8 cellular contexts compared by ENCODE assay signal in the genomic region with DNA sequence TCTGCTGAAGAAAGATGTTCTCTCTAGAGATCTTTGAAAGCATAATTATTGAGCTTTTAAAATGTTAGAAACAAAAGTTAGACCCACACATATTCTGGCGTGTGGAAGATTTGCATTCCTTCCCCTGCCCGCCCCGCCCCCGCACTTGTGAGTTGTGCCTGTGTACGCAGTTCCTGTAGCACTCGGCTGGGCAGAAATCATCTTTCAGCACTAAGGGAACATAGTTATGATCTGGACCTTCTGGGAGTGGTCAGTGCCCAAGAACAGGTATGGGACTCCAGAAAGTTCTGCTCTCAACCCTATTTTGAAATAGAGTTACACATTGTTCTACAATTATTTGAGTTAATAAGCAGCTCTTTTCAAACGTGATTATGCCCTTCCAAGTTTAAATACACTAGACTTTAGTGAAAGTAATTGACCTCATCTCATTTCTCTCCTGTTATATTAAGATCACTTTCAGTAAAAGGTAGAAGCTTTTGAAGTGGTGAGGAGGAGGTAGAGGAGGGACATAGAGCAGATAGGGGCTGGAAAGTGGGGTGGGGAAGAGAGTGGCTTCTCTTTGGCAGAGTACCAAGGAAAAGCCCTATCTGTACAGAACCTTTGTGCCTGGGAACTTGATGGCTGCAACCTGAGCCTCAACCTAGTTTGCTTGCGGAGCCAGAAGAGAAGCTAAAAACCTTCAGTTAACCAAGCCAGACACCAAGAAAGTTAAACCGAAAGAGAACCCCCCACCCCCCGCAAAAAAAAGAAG. TPM values are rescaled to one million over a fixed set of nuclear protein-coding genes. Genes with fewer than 3 reads are reported as not detected.
DNase-seq lines count a peak whose midpoint lies in the region; ATAC-seq, FAIRE-seq and TF ChIP-seq lines count a peak whose summit lies in the region.

No MANE protein-coding gene starts in this region.

- H3K27ac Mint-ChIP-seq in nephron = peak overlapping the region; percentile 25 to 68 (median 67)

- no peaks in the 10 kb centered on the region; the same call in 2 of the 3 replicates for H3K36me3 ChIP-seq in K562 (ENCODE audit: control insufficient read depth, insufficient read depth, low read length)

- FAIRE-seq in K562 (lab: Jason Lieb, UNC) = peak; percentile 89

- H3K4me1 Mint-ChIP-seq in nephron = peaks cover 45% of the 10 kb centered on the region

- CTCF ChIA-PET in K562 (lab: Yijun Ruan, JAX; ENCODE audit: low intra/inter-chr PET ratio) = interaction anchor here (1.0 kb wide), 1 partner anchor 74 kb away, joined by 3 read pairs; no protein-coding TSS in a partner anchor

- DNase-seq in K562 (ENCODE audit: extremely low read depth in 1 of 4, low spot score in 3 of 4) (peak; percentile 55 to 85 (median 67)), 8988T (no peak), NCI-H748 treated with DMSO at 0.1 percent for 48 hours (lab: John Stamatoyannopoulos, UW) (no peak), DMS79 treated with DMSO at 0.1 percent for 48 hours (lab: John Stamatoyannopoulos, UW) (no peak)

- TF ChIP-seq POLR2A in K562 (conservative IDR thresholded peaks at IDR 0.05) = no peak

- no peaks in the 10 kb centered on the region for H3K36me3 Mint-ChIP-seq in nephron (ENCODE audit: low read depth)

- TF ChIP-seq CTCF in K562 (IDR thresholded peaks at IDR 0.05 in 2 of 3, conservative IDR thresholded peaks at IDR 0.05 in 1 of 3; ENCODE audit: insufficient read depth in 2 of 3, low read depth in 1 of 3, low read length in 3 of 3) (no peak), nephron (IDR thresholded peaks at IDR 0.05; ENCODE audit: unreplicated experiment in 3 of 3) (no peak)

- H3K79me2 ChIP-seq in K562 (ENCODE audit: control insufficient read depth, insufficient read depth, low read length) = peaks cover 81% of the 10 kb centered on the region

- TF ChIP-seq RAD21 in Ishikawa (IDR thresholded peaks at IDR 0.05; ENCODE audit: low read depth) = no peak
- no peak for TF ChIP-seq RAD21 in K562 (CRISPR knock-in tag; conservative IDR thresholded peaks at IDR 0.05 in 1 of 2, IDR thresholded peaks at IDR 0.05 in 1 of 2)

- H4K20me1 ChIP-seq in K562 (replicated peaks; ENCODE audit: control insufficient read depth, insufficient read depth, low read length) = 0 out of 2 replicates have a peak, but pooled peaks cover 3% of the 10 kb centered on the region

- peak overlapping the region; percentile 14; the same call in 1 of the 2 replicates for H3K4me3 ChIP-seq in K562

- no peaks in the 10 kb centered on the region for H3K9me3 ChIP-seq in K562 (replicated peaks; ENCODE audit: control insufficient read depth, insufficient read depth, low read depth, low read length)

- H3K4me2 ChIP-seq in K562 (ENCODE audit: insufficient read depth, low read length) = peak overlapping the region; percentile 84

- POLR2A ChIA-PET in K562 (lab: Yijun Ruan, JAX) = interaction anchor here (0.6 to 1.2 kb wide), 2 partner anchors 34 to 36 kb away, joined by 3 read pairs; no protein-coding TSS in a partner anchor

- no peaks in the 10 kb centered on the region for H3K9me1 ChIP-seq in K562 (ENCODE audit: control insufficient read depth, insufficient read depth, low read length)

- H3K4me1 ChIP-seq in K562 (replicated peaks in 1 of 2; ENCODE audit: control insufficient read depth in 2 of 2, insufficient read depth in 2 of 2, low read length in 2 of 2) = peaks cover 32 to 61% of the 10 kb centered on the region in 2 experiments

- peak; percentile 47 for ATAC-seq in GM19035 (IDR thresholded peaks at IDR 0.05; ENCODE audit: unreplicated experiment)
- ATAC-seq in K562 = peak; percentile 77
- no peak for ATAC-seq in HG03521 (IDR thresholded peaks at IDR 0.05; ENCODE audit: unreplicated experiment)

- intact Hi-C loops in K562 (cut with micrococcal nuclease) = loop anchor here (2.0 to 5.0 kb wide), 2 partner anchors 15 to 33 kb away; no protein-coding TSS in a partner anchor

- H3K27me3 Mint-ChIP-seq in nephron (ENCODE audit: low read depth) = no peaks in the 10 kb centered on the region

- peak overlapping the region in 1 of 3 experiments; percentile 9 for H3K4me3 Mint-ChIP-seq in nephron

- peak overlapping the region; percentile 42; the same call in 2 of the 3 replicates for H3K27ac ChIP-seq in K562 (ENCODE audit: extremely low read depth, low read depth, low read length)

- TF ChIP-seq EP300 in Ishikawa (IDR thresholded peaks at IDR 0.05; ENCODE audit: borderline replicate concordance) (no peak), K562 (IDR thresholded peaks at IDR 0.05; ENCODE audit: low read length) (no peak; the same call in 1 of the 2 replicates)

- no peaks in the 10 kb centered on the region for H3K9me3 Mint-ChIP-seq in nephron

- no TSS peak for BruUV-seq in K562 (replicated peaks; lab: Mats Ljungman, UMichigan)

- 3% methylated on average over 10 of the region's 10 CpGs for WGBS in K562 (ENCODE audit: insufficient coverage, low coverage, missing lambda C conversion rate)

- H2AFZ ChIP-seq in K562 (ENCODE audit: low read depth, low read length) = peak overlapping the region; percentile 50

- H3K9ac ChIP-seq in K562 (ENCODE audit: insufficient read depth in 1 of 2, low read depth in 2 of 2, low read length in 2 of 2) = peak overlapping the region in 1 of 2 experiments; percentile 32; a peak in 3 of 4 replicates

- in situ Hi-C loops in K562 (cut with MboI) = no loop called here

- H3K27me3 ChIP-seq in K562 (ENCODE audit: control insufficient read depth in 2 of 2, insufficient read depth in 2 of 2, low read length in 2 of 2) = no peaks in the 10 kb centered on the region

TF ChIP-seq in Ishikawa, 13 proteins besides CTCF, POLR2A, EP300 and RAD21:
- no peak for TF ChIP-seq CREB1 (IDR thresholded peaks at IDR 0.05; ENCODE audit: low read depth)
- no peak for TF ChIP-seq ZBTB7A (IDR thresholded peaks at IDR 0.05; ENCODE audit: low read depth)
- TF ChIP-seq FOXM1 (IDR thresholded peaks at IDR 0.05; ENCODE audit: borderline replicate concordance, low read depth) = no peak
- peak; percentile 89 for TF ChIP-seq EGR1 (IDR thresholded peaks at IDR 0.05)
- 0 out of 2 replicates have a peak, but pooled peaks have one; percentile 15 for TF ChIP-seq NFIC (IDR thresholded peaks at IDR 0.05)
- 0 out of 2 replicates have a peak, but pooled peaks have one; percentile 9 for TF ChIP-seq TEAD4 (IDR thresholded peaks at IDR 0.05)

TF ChIP-seq in K562, 482 proteins besides CTCF, POLR2A, EP300 and RAD21 (continues in another document):
- TF ChIP-seq TCF3 (CRISPR knock-in tag; IDR thresholded peaks at IDR 0.05) (peak; percentile 19; the same call in 1 of the 2 replicates), ZNF75A (CRISPR knock-in tag; IDR thresholded peaks at IDR 0.05) (no peak), TEAD1 (CRISPR knock-in tag; IDR thresholded peaks at IDR 0.05) (0 out of 4 replicates have a peak, but pooled peaks of 1 of the 2 experiments have one; percentile 23), HCFC1 (IDR thresholded peaks at IDR 0.05; ENCODE audit: low read depth, low read length) (no peak), DIDO1 (tag; IDR thresholded peaks at IDR 0.05; ENCODE audit: low read depth) (no peak), FOXA1 (IDR thresholded peaks at IDR 0.05; ENCODE audit: borderline replicate concordance) (no peak), CTBP1 (IDR thresholded peaks at IDR 0.05; ENCODE audit: borderline replicate concordance) (0 out of 2 replicates have a peak, but pooled peaks have one; percentile 46), GATAD2B (IDR thresholded peaks at IDR 0.05; ENCODE audit: borderline replicate concordance) (no peak; the same call in 1 of the 2 replicates)

RNA-seq across cellular contexts. Expression of a gene that starts 5.7 kb away (rescaled TPM):
- total RNA-seq in K562 (2011; cell fraction: chromatin; rRNA removed; ENCODE audit: low replicate concordance) = 13.8 and 14.5 TPM in 2 replicates
- total RNA-seq in K562 (2011; cell fraction: nucleolus; rRNA removed) = 9.5 and 15.5 TPM in 2 replicates
- total RNA-seq in K562 (2011; cell fraction: nucleoplasm; rRNA removed) = 13.6 and 14.7 TPM in 2 replicates
- 48.2 and 59.6 TPM in 2 replicates for total RNA-seq in K562 (2014; rRNA removed)
- 54.4 and 54.8 TPM in 2 replicates for total RNA-seq in K562 (2014; rRNA removed; fragmentation: Illumina TruSeq; extraction: Trizol)
- 48.3 and 48.5 TPM in 2 replicates for total RNA-seq in K562 (2015; rRNA removed; fragmentation: Illumina TruSeq; extraction: Trizol)
- 50.9 and 56.6 TPM in 2 replicates for total RNA-seq in K562 (2021)
- polyA plus RNA-seq in K562 (2011; rRNA removed) = 52.5 and 61.5 TPM in 2 replicates
- 29.0 and 42.5 TPM in 2 replicates for polyA plus RNA-seq in K562 (2011; cell fraction: cytosol; rRNA removed)
- 11.2 and 19.2 TPM in 2 replicates for polyA plus RNA-seq in K562 (2011; cell fraction: nucleus; rRNA removed)
- polyA plus RNA-seq in K562 (2012) = 79.1 and 113 TPM in 2 replicates
- polyA plus RNA-seq in K562 (2014; fragmentation: Illumina TruSeq; extraction: Trizol) = 64.2 and 69.0 TPM in 2 replicates
- polyA plus RNA-seq in K562 (2014; fragmentation: Nextera tagmentation; extraction: Ambion mirVana) = 100 to 1,000 TPM; 125 to 147 TPM
- 77.7 and 79.7 TPM in 2 replicates for polyA plus RNA-seq in K562 (2014; rRNA removed)
- polyA minus RNA-seq in K562 (2011; rRNA and poly(A)+ RNA removed) = 36.3 and 37.4 TPM in 2 replicates
- polyA minus RNA-seq in K562 (2011; cell fraction: cytosol; rRNA and poly(A)+ RNA removed) = 20.9 and 23.4 TPM in 2 replicates
- 6.1 and 10.4 TPM in 2 replicates for polyA minus RNA-seq in K562 (2011; cell fraction: nucleus; rRNA and poly(A)+ RNA removed)

RNA-seq across cellular contexts. Expression of a gene that starts 34.9 kb away (rescaled TPM):
- 181 and 261 TPM in 2 replicates for total RNA-seq in K562 (2011; cell fraction: chromatin; rRNA removed; ENCODE audit: low replicate concordance)
- 81.2 and 117 TPM in 2 replicates for total RNA-seq in K562 (2011; cell fraction: nucleolus; rRNA removed)
- 236 and 385 TPM in 2 replicates for total RNA-seq in K562 (2011; cell fraction: nucleoplasm; rRNA removed)
- 105 and 109 TPM in 2 replicates for total RNA-seq in K562 (2014; rRNA removed)
- 197 TPM in 2 replicates for total RNA-seq in K562 (2014; rRNA removed; fragmentation: Illumina TruSeq; extraction: Trizol)
- 130 and 143 TPM in 2 replicates for total RNA-seq in K562 (2015; rRNA removed; fragmentation: Illumina TruSeq; extraction: Trizol)
- total RNA-seq in K562 (2021) = 137 and 149 TPM in 2 replicates
- polyA plus RNA-seq in K562 (2011; rRNA removed) = 98.9 and 105 TPM in 2 replicates
- polyA plus RNA-seq in K562 (2011; cell fraction: cytosol; rRNA removed) = 79.1 and 145 TPM in 2 replicates
- 90.7 and 107 TPM in 2 replicates for polyA plus RNA-seq in K562 (2011; cell fraction: nucleus; rRNA removed)
- 163 and 167 TPM in 2 replicates for polyA plus RNA-seq in K562 (2012)
- polyA plus RNA-seq in K562 (2014; fragmentation: Illumina TruSeq; extraction: Trizol) = 190 and 215 TPM in 2 replicates
- 100 to 1,000 TPM; 432 to 463 TPM for polyA plus RNA-seq in K562 (2014; fragmentation: Nextera tagmentation; extraction: Ambion mirVana)
- polyA plus RNA-seq in K562 (2014; rRNA removed) = 181 and 203 TPM in 2 replicates
- 110 and 121 TPM in 2 replicates for polyA minus RNA-seq in K562 (2011; rRNA and poly(A)+ RNA removed)
- 39.2 and 42.5 TPM in 2 replicates for polyA minus RNA-seq in K562 (2011; cell fraction: cytosol; rRNA and poly(A)+ RNA removed)
- 60.6 and 89.1 TPM in 2 replicates for polyA minus RNA-seq in K562 (2011; cell fraction: nucleus; rRNA and poly(A)+ RNA removed)

Comparison
In these comparisons a context has a peak if more than half of its experiments do, and no peak if none do; other contexts are left out.
1. DNase-seq: peak in K562 (4 of 4); none in 8988T (single experiment), NCI-H748 treated with DMSO at 0.1 percent for 48 hours (single experiment) and DMS79 treated with DMSO at 0.1 percent for 48 hours (single experiment).